Comparison of ENCODE assay signal across 26 cellular contexts in the genomic region with DNA sequence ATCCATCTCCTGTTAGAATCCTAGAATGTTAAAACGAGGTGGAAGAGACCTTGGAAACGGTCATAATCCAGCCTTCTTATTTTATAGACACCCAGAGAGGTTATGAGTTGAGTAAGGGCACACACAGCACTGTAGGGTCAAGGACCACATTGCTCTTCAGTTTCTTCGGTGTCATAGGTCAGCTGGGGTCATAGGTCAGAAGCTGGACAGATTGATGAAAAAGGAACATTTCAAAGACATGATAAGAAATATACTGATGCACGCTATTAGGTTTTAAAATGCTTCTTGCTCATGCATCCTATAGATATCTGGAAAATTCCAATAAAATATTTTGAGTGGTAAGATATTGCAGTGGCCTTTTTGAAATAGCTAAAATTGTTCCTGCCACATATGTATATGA.
"Had no signal": no experiment of that assay in that cellular context is flagged by ENCODE, and none has a peak within 500 bp of the region (broad histone marks: within the 10 kb centered on the region; RNA-seq: fewer than 3 reads in every experiment).

No MANE protein-coding gene starts in this region.

- DNase-seq: stimulated activated CD4-positive, alpha-beta T cell treated with anti-CD3 and anti-CD28 coated beads, Interleukin-2, amount 100 ng/mL, for 48 hours; stimulated activated CD4-positive, alpha-beta T cell treated with anti-CD3 and anti-CD28 coated beads, Interleukin-4, amount 100 ng/mL, for 1 hour; stimulated activated CD4-positive, alpha-beta T cell treated with anti-CD3 and anti-CD28 coated beads, Interleukin-4, amount 100 ng/mL, for 24 hours; stimulated activated CD4-positive, alpha-beta T cell treated with anti-CD3 and anti-CD28 coated beads, Interleukin-4, amount 100 ng/mL, for 4 hours; stimulated activated CD8-positive, alpha-beta memory T cell treated with anti-CD3 and anti-CD28 coated beads, Interleukin-4, amount 100 ng/mL, for 48 hours; stimulated activated naive B cell treated with anti-CD40 and anti-IgM and Interleukin-4, amounts not matched to agents 10 μg/mL and 1 μg/mL and 100 μg/mL, for 72 hours; stimulated activated naive CD4-positive, alpha-beta T cell; stimulated activated naive CD4-positive, alpha-beta T cell treated with Interleukin-2 at 50 U/mL for 16 hours; stimulated activated naive CD8-positive, alpha-beta T cell treated with anti-CD3 and anti-CD28 coated beads, Interleukin-15, amount 100 ng/mL, for 72 hours; stimulated activated naive CD8-positive, alpha-beta T cell treated with anti-CD3 and anti-CD28 coated beads, Interleukin-15, Interleukin-2, amounts not matched to agents 100 U/mL and 50 U/mL, for 24 hours; stomach; substantia nigra; testis; thyroid gland; tibial artery; transverse colon; trophoblast cell; upper lobe of left lung; upper lobe of right lung; uterus had no signal

- H3K27ac ChIP-seq: stomach, suprapubic skin, testis, thoracic aorta, thyroid gland, tibial artery, tibial nerve, transverse colon, upper lobe of left lung, upper lobe of right lung, uterus, vagina had no signal

- H3K36me3 ChIP-seq: stomach, suprapubic skin, thoracic aorta, thyroid gland, tibial artery, tibial nerve, transverse colon, upper lobe of left lung, upper lobe of right lung, uterus, vagina had no signal

- H3K9me3 ChIP-seq: stomach, suprapubic skin, testis, thoracic aorta, thyroid gland, tibial artery, tibial nerve, transverse colon, upper lobe of left lung, upper lobe of right lung, uterus, vagina had no signal

- FAIRE-seq: urothelium cell line had no signal

- H3K4me3 ChIP-seq: stomach, suprapubic skin, testis, thoracic aorta, thyroid gland, tibial artery, tibial nerve, transverse colon, upper lobe of left lung, upper lobe of right lung, uterus, vagina had no signal

- ATAC-seq: stimulated activated memory B cell treated with anti-CD40 and anti-IgM and Interleukin-4, amounts not matched to agents 10 μg/mL and 1 μg/mL and 100 μg/mL, for 72 hours; stimulated activated naive B cell treated with anti-CD40 and anti-IgM and Interleukin-4, amounts not matched to agents 10 μg/mL and 1 μg/mL and 100 μg/mL, for 72 hours; stimulated activated naive CD8-positive, alpha-beta T cell treated with anti-CD3 and anti-CD28 coated beads, Interleukin-15, amount 100 ng/mL, for 72 hours; stimulated activated naive CD8-positive, alpha-beta T cell treated with anti-CD3 and anti-CD28 coated beads, Interleukin-15, Interleukin-2, amounts not matched to agents 100 U/mL and 50 U/mL, for 24 hours; upper lobe of right lung had no signal

- H3K4me1 ChIP-seq: suprapubic skin, testis, thyroid gland, tibial artery, tibial nerve, transverse colon, upper lobe of left lung, upper lobe of right lung, uterus, vagina had no signal

- H3K27me3 ChIP-seq: suprapubic skin, testis, thyroid gland, tibial artery, tibial nerve, transverse colon, upper lobe of left lung, upper lobe of right lung, uterus, vagina had no signal
